Comparison of ENCODE assay signal across 19 cellular contexts in the genomic region with DNA sequence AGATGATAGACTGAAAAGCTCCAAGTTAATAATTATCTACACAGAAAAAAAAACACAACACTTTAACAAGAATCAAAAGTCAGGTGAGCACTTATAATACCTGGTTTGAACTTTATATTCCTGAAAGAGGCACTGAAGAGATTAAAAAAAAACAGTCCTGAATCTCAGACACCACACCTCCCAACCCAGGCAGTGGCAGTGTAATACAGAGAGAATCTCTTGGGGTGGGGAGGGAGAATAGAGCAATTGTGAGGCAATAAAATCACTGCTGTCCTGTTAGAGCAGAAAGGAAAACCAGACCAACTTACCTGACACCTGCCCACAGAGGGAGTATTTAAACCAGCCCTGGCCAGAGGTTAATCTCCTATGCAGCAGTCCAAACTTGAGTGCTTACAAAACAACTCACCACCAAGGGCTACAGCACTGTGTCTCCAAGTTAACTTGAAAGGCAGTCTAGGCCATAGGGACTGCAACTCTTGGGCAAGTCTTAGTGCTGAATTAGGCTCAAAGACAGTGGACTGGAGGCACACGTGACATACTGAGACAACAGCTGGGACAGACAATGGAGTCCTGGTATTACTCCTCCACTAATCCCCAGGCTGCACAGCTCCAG. TPM values are rescaled to one million over a fixed set of nuclear protein-coding genes. Genes with fewer than 3 reads are reported as not detected.
DNase-seq lines count a peak whose midpoint lies in the region; ATAC-seq, FAIRE-seq and TF ChIP-seq lines count a peak whose summit lies in the region.
"Had no signal": no experiment of that assay in that cellular context is flagged by ENCODE, and none has a peak within 500 bp of the region (broad histone marks: within the 10 kb centered on the region; RNA-seq: fewer than 3 reads in every experiment).

No MANE protein-coding gene starts in this region.

- H3K27ac Mint-ChIP-seq in mesothelial cell of epicardium = no peak overlapping the region
- H3K27ac Mint-ChIP-seq: CD4-positive, alpha-beta memory T cell; T-cell had no signal

- no peak for TF ChIP-seq EP300 in transverse colon (IDR thresholded peaks at IDR 0.05; ENCODE audit: low read depth)

- TF ChIP-seq POLR2A in right lobe of liver (IDR thresholded peaks at IDR 0.05) (no peak), transverse colon (IDR thresholded peaks at IDR 0.05) (no peak)

- ATAC-seq in right lobe of liver = peak; percentile 69 to 84 (median 81)
- ATAC-seq: T-cell had no signal

- H3K4me3 ChIP-seq in bronchial epithelial cell (ENCODE audit: low read depth, low read length) (no peak overlapping the region), right lobe of liver (no peak overlapping the region), transverse colon (no peak overlapping the region)
- H3K4me3 ChIP-seq: breast epithelium had no signal

- H3K36me3 Mint-ChIP-seq in mesothelial cell of epicardium = no peaks in the 10 kb centered on the region
- H3K36me3 Mint-ChIP-seq: CD4-positive, alpha-beta memory T cell; T-cell had no signal

- no peaks in the 10 kb centered on the region for H3K4me1 Mint-ChIP-seq in mesothelial cell of epicardium
- H3K4me1 Mint-ChIP-seq: CD4-positive, alpha-beta memory T cell; T-cell had no signal

- intact Hi-C loops in right lobe of liver (cut with DNase I) = no loop called here
- intact Hi-C loops in transverse colon (cut with DNase I; ENCODE audit: low total_unique reads) = no loop called here

- H3K4me3 Mint-ChIP-seq in mesothelial cell of epicardium = no peak overlapping the region
- H3K4me3 Mint-ChIP-seq: CD4-positive, alpha-beta memory T cell; T-cell had no signal

- peaks cover 5% of the 10 kb centered on the region for H3K9me3 Mint-ChIP-seq in mesothelial cell of epicardium

- H3K27ac ChIP-seq in right lobe of liver (peak overlapping the region in 2 of 3 donors; percentile 43 to 46), transverse colon (peak overlapping the region in 1 of 4 donors; percentile 33)
- H3K27ac ChIP-seq: breast epithelium, parathyroid adenoma had no signal

- FAIRE-seq in bronchial epithelial cell (lab: Jason Lieb, UNC) = peak; percentile 32

- peak; percentile 6 for DNase-seq in HT-29 (ENCODE audit: low spot score)
- DNase-seq in bronchial epithelial cell (ENCODE audit: low read depth) = no peak
- peak in 1 of 3 donors; percentile 47 for DNase-seq in right lobe of liver
- peak; percentile 18 for DNase-seq in transverse colon
- DNase-seq in AML-193 (lab: John Stamatoyannopoulos, UW) = no peak
- DNase-seq in mesothelial cell of epicardium (ENCODE audit: low spot score in 2 of 2, unreplicated experiment in 2 of 2) = no peak
- no peak for DNase-seq in NK-92 (lab: John Stamatoyannopoulos, UW; ENCODE audit: unreplicated experiment)
- DNase-seq: activated CD4-positive, alpha-beta T cell treated with anti-CD3 and anti-CD28 coated beads, Interleukin-2, amount 50 U/mL, for 4 hours; activated gamma-delta T cell treated with Interleukin-2 at 50 U/mL for 16 hours; CD4-positive, alpha-beta memory T cell; cortex of kidney; mammary epithelial cell; NCI-H1436; NCI-H2171; Right ventricle myocardium superior; T-cell had no signal

- H3K27me3 Mint-ChIP-seq in mesothelial cell of epicardium (ENCODE audit: low read depth) = no peaks in the 10 kb centered on the region
- H3K27me3 Mint-ChIP-seq: CD4-positive, alpha-beta memory T cell; T-cell had no signal

- no peaks in the 10 kb centered on the region for H3K36me3 ChIP-seq in bronchial epithelial cell (ENCODE audit: control insufficient read depth, insufficient read depth, low read length)
- H3K36me3 ChIP-seq in right lobe of liver = no peaks in the 10 kb centered on the region
- no peaks in the 10 kb centered on the region for H3K36me3 ChIP-seq in transverse colon
- H3K36me3 ChIP-seq: breast epithelium had no signal

- H3K9me3 ChIP-seq in right lobe of liver = no peaks in the 10 kb centered on the region
- H3K9me3 ChIP-seq in transverse colon = no peaks in the 10 kb centered on the region
- H3K9me3 ChIP-seq: breast epithelium had no signal

- in situ Hi-C loops in transverse colon (cut with MboI; ENCODE audit: low pct_ligation_motif_present in 1 of 4, low pct_unique_long_range_greater_than_20kb in 1 of 4, low sequenced_read_pairs in 3 of 4) = no loop called here

- H3K27me3 ChIP-seq in bronchial epithelial cell (ENCODE audit: control insufficient read depth, insufficient read depth, low read length) = no peaks in the 10 kb centered on the region
- no peaks in the 10 kb centered on the region for H3K27me3 ChIP-seq in right lobe of liver
- H3K27me3 ChIP-seq in transverse colon = no peaks in the 10 kb centered on the region
- H3K27me3 ChIP-seq: breast epithelium had no signal

- no peak for TF ChIP-seq CTCF in bronchial epithelial cell (IDR thresholded peaks at IDR 0.05; ENCODE audit: insufficient read depth, low read length, severe bottlenecking)
- peak in 2 of 4 donors; percentile 16 to 18 for TF ChIP-seq CTCF in right lobe of liver (IDR thresholded peaks at IDR 0.05)
- no peak for TF ChIP-seq CTCF in transverse colon (IDR thresholded peaks at IDR 0.05)
- no peak for TF ChIP-seq CTCF in mesothelial cell of epicardium (IDR thresholded peaks at IDR 0.05; ENCODE audit: unreplicated experiment)

- WGBS in right lobe of liver (ENCODE audit: insufficient coverage, low coverage, low lambda C conversion rate, missing lambda C conversion rate) = 67% methylated on average over 1 of the region's 1 CpG
- 71% methylated on average over 1 of the region's 1 CpG; no CpG with 5 or more reads in 1 of the 2 donors for WGBS in transverse colon (ENCODE audit: low coverage in 1 of 2), 2 donors

- H3K4me1 ChIP-seq in right lobe of liver (peaks cover 0 to 23% (median 9%) of the 10 kb centered on the region in 4 donors), transverse colon (peaks cover 0 to 4% (median 2%) of the 10 kb centered on the region in 4 donors)
- H3K4me1 ChIP-seq: breast epithelium, parathyroid adenoma had no signal

RNA-seq across cellular contexts. Expression of gene SLCO4C1, which starts 54.2 kb away (rescaled TPM):
- not detected in 2 replicates for total RNA-seq in HT-29 (2014; rRNA removed; shearing (Covaris generic))
- total RNA-seq in bronchial epithelial cell = under 0.01 and 0.38 TPM in 2 replicates
- total RNA-seq in right lobe of liver = 10 to 100 TPM in 1 of 6 experiments, 1 to 10 TPM in 5; 2.0 to 10.5 (median 5.5) TPM
- total RNA-seq in transverse colon = 10 to 100 TPM in 1 of 4 donors, 1 to 10 TPM in 2, not detected in 1; 1.1 to 13.5 (median 5.9) TPM
- total RNA-seq in mesothelial cell of epicardium = 1.1 to 1.3 TPM (median 1.2 TPM) in 3 replicates
- total RNA-seq: OCI-LY7 had no signal

Comparison
In these comparisons a context has a peak if more than half of its experiments do, and no peak if none do; other contexts are left out.
1. DNase-seq: peak in HT-29 (single experiment) and transverse colon (single experiment); none in bronchial epithelial cell (single experiment), AML-193 (0 of 2), mesothelial cell of epicardium (0 of 2) and NK-92 (single experiment).